In the genomic region with DNA sequence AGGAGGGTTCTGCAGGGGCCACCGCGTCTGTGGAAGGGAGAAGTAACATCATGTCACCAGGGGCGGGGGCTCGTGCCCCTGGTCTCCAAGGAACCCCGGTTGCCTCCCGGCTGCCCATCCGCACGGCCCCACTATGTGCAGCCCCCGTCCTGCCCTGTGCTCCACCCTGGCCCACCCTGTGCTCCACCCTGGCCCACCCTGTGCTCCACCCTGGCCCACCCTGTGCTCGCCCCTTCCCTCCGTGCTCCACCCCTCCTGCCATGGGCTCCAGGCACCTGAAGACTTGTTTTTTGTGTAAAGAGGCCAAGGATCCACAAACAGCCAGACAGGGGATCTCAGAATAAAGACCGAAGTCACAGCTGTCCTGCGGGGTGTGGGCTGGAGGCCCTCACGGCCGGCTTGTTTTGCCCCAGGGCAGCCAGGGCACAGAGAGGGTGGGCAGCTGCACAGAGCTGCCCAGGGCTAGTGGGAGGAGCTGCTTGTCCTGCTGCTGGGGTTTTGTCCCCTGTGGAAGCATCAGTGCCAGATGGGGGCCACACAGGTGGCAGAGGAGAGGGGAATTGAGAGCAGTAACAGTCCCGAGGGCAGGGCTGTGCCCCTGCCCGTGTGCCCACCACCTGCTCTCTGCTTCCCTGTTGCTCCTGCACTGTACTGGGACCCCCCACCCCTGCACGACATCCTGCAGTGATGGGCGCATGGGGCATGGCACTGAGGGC, we compare ENCODE assay signal across 20 cellular contexts.
A peak's percentile ranks its signal among the peaks of the same experiment; 100 is the strongest.
DNase-seq lines count a peak whose midpoint lies in the region; ATAC-seq, FAIRE-seq and TF ChIP-seq lines count a peak whose summit lies in the region.
"Had no signal": no experiment of that assay in that cellular context is flagged by ENCODE, and none has a peak within 500 bp of the region (broad histone marks: within the 10 kb centered on the region; RNA-seq: fewer than 3 reads in every experiment).

No MANE protein-coding gene starts in this region.

- H3K79me1 ChIP-seq in H9 (ENCODE audit: insufficient read depth, low read depth, low read length, poor library complexity, severe bottlenecking): no peaks in the 10 kb centered on the region

- TF ChIP-seq CTCF in A673 (conservative IDR thresholded peaks at IDR 0.05; ENCODE audit: low read depth, low read length): no peak
- no peak for TF ChIP-seq CTCF in H9 (conservative IDR thresholded peaks at IDR 0.05)
- no peak for TF ChIP-seq CTCF in OCI-LY7 (conservative IDR thresholded peaks at IDR 0.05; ENCODE audit: low read length)
- TF ChIP-seq CTCF in D721Med (IDR thresholded peaks at IDR 0.05; ENCODE audit: insufficient read depth, missing control alignments): no peak
- TF ChIP-seq CTCF in upper lobe of right lung (IDR thresholded peaks at IDR 0.05): no peak

- no peaks in the 10 kb centered on the region for H3K27me3 Mint-ChIP-seq in H9 (ENCODE audit: low read depth)

- H2BK12ac ChIP-seq in H9 (ENCODE audit: insufficient read length, low read depth, low read length): no peak overlapping the region

- FAIRE-seq in D721Med (lab: Jason Lieb, UNC): no peak
- FAIRE-seq: A204.1, H1 had no signal

- no peak overlapping the region for H4K8ac ChIP-seq in H9 (replicated peaks; ENCODE audit: insufficient read length, low read depth, low read length)

- no peak overlapping the region for H2BK5ac ChIP-seq in H9 (ENCODE audit: insufficient read length, low read length)

- no peak overlapping the region for H3K9ac ChIP-seq in H9 (ENCODE audit: extremely low read depth, insufficient read length, low read length)

- no peak overlapping the region for H3K4ac ChIP-seq in H9 (ENCODE audit: low read depth, low read length)

- H3K23me2 ChIP-seq in H9 (ENCODE audit: insufficient read length, low read depth, low read length, poor library complexity, severe bottlenecking): no peaks in the 10 kb centered on the region

- H3K14ac ChIP-seq in H9 (ENCODE audit: insufficient read depth, low read length): peak overlapping the region; percentile 4; the same call in 1 of the 2 replicates

- H3K9me3 Mint-ChIP-seq in H9: no peaks in the 10 kb centered on the region
- H3K9me3 Mint-ChIP-seq: CD4-positive, alpha-beta T cell had no signal

- H3K79me2 ChIP-seq in H9 (ENCODE audit: insufficient read depth, low read length): no peaks in the 10 kb centered on the region
- no peaks in the 10 kb centered on the region for H3K79me2 ChIP-seq in OCI-LY7 (ENCODE audit: insufficient read depth, low read depth, low read length)

- BruUV-seq in A673 (replicated peaks; lab: Mats Ljungman, UMichigan) (no TSS peak), OCI-LY7 (replicated peaks; lab: Mats Ljungman, UMichigan) (no TSS peak)

- H4K20me1 ChIP-seq in H9 (ENCODE audit: control insufficient read depth, insufficient read depth, insufficient read length) (no peaks in the 10 kb centered on the region), OCI-LY7 (ENCODE audit: insufficient read depth, low read length) (no peaks in the 10 kb centered on the region)

- no peak overlapping the region for H2BK120ac ChIP-seq in H9 (ENCODE audit: low read depth, low read length, poor library complexity, severe bottlenecking)

- no peak overlapping the region for H3K18ac ChIP-seq in H9 (ENCODE audit: insufficient read length, low read depth, low read length)

- H3K36me3 ChIP-seq in A673 (ENCODE audit: insufficient read depth, low read length, poor library complexity, severe bottlenecking): no peaks in the 10 kb centered on the region
- no peaks in the 10 kb centered on the region for H3K36me3 ChIP-seq in OCI-LY7 (ENCODE audit: insufficient read depth, low read length)
- no peaks in the 10 kb centered on the region for H3K36me3 ChIP-seq in upper lobe of right lung
- H3K36me3 ChIP-seq: MG63 had no signal

- H2AFZ ChIP-seq in H9 (ENCODE audit: low read length) (no peak overlapping the region), OCI-LY7 (ENCODE audit: low read length) (peak overlapping the region; percentile 29; the same call in 1 of the 2 replicates)
- H2AFZ ChIP-seq: PC-9 had no signal

- no peak overlapping the region for H3K56ac ChIP-seq in H9 (ENCODE audit: insufficient read length, low read depth, low read length)

- peaks cover 18% of the 10 kb centered on the region for H3K4me1 ChIP-seq in A673 (ENCODE audit: insufficient read depth, low read length, poor library complexity, severe bottlenecking)
- H3K4me1 ChIP-seq in H9 (ENCODE audit: insufficient read depth, low read length): no peaks in the 10 kb centered on the region
- peaks cover 58% of the 10 kb centered on the region for H3K4me1 ChIP-seq in OCI-LY7 (ENCODE audit: insufficient read depth, low read length, poor library complexity, severe bottlenecking)
- no peaks in the 10 kb centered on the region for H3K4me1 ChIP-seq in upper lobe of right lung

- no CpG with 5 or more reads among the region's 19 CpGs for WGBS in H9 (ENCODE audit: extremely low coverage, insufficient read length, low lambda C conversion rate)

- H3K27me3 ChIP-seq in A673 (replicated peaks; ENCODE audit: insufficient read depth, low read depth, low read length, poor library complexity) (no peaks in the 10 kb centered on the region), H9 (ENCODE audit: insufficient read depth, low read length) (no peaks in the 10 kb centered on the region), upper lobe of right lung (no peaks in the 10 kb centered on the region)
- H3K27me3 ChIP-seq: MG63 had no signal

- no peak overlapping the region for H3T11ph ChIP-seq in H9 (ENCODE audit: low read length)

- CTCF ChIA-PET in A673 (lab: Charles Lee): no interaction called here
- CTCF ChIA-PET in OCI-LY7 (lab: Charles Lee; ENCODE audit: unreplicated experiment): interaction anchor here (0.8 kb wide), 1 partner anchor 295 kb away, joined by 3 read pairs; no protein-coding TSS in a partner anchor

- H2AK5ac ChIP-seq in H9 (ENCODE audit: insufficient read length, low read length): no peak overlapping the region

- H3K27ac ChIP-seq in A673 (ENCODE audit: low read depth, low read length, poor library complexity, severe bottlenecking) (peak overlapping the region; percentile 37), H9 (ENCODE audit: insufficient read length, low read depth, low read length) (no peak overlapping the region), OCI-LY7 (ENCODE audit: low read depth, low read length, poor library complexity, severe bottlenecking) (no peak overlapping the region), upper lobe of right lung (no peak overlapping the region)
- H3K27ac ChIP-seq: PC-9, SK-N-MC had no signal

- DNase-seq in A673 (ENCODE audit: low spot score): no peak
- DNase-seq in H9: no peak
- no peak for DNase-seq in OCI-LY7 (ENCODE audit: low spot score)
- DNase-seq in myocyte (ENCODE audit: low read depth): peak; percentile 30
- DNase-seq in D721Med (ENCODE audit: insufficient read length, low spot score): no peak
- DNase-seq in GM19240 (ENCODE audit: insufficient read length, low spot score): no peak
- DNase-seq in left lobe of liver (ENCODE audit: low spot score): no peak
- DNase-seq in upper lobe of right lung: no peak
- DNase-seq: CD4-positive, alpha-beta T cell; GF-D8; KG1; MG63; NCI-H1105 treated with DMSO at 0.1 percent for 48 hours; NCI-H1930; NCI-H526; NK-92 treated with Interleukin-12 subunit alpha and Interleukin-12 subunit beta, amount 100 ng/mL, for 24 hours had no signal

- H3K4me3 ChIP-seq in A673 (ENCODE audit: low read depth, low read length, poor library complexity, severe bottlenecking): no peak overlapping the region
- no peak overlapping the region for H3K4me3 ChIP-seq in OCI-LY7 (ENCODE audit: low read depth, low read length, poor library complexity, severe bottlenecking)
- H3K4me3 ChIP-seq in upper lobe of right lung: no peak overlapping the region
- H3K4me3 ChIP-seq: MG63, PC-9, SK-N-MC had no signal

- no peak overlapping the region for H2BK20ac ChIP-seq in H9 (ENCODE audit: low read depth, low read length, poor library complexity, severe bottlenecking)

- POLR2A ChIA-PET in A673 (lab: Charles Lee; ENCODE audit: low non-redundant PET): no interaction called here
- POLR2A ChIA-PET in OCI-LY7 (lab: Charles Lee): interaction anchor here (0.5 kb wide), 1 partner anchor 56 kb away, joined by 7 read pairs; no protein-coding TSS in a partner anchor

- H3K27ac Mint-ChIP-seq in H9: peak overlapping the region in 1 of 3 experiments; percentile 86; a peak in 2 of 7 replicates
- H3K27ac Mint-ChIP-seq: CD4-positive, alpha-beta T cell had no signal

- peaks cover 0 to 9% of the 10 kb centered on the region in 2 experiments; a peak in 2 of 4 replicates for H3K4me1 Mint-ChIP-seq in H9

- H3K23ac ChIP-seq in H9 (ENCODE audit: insufficient read length, low read depth, low read length): no peak overlapping the region

- intact Hi-C loops in A673 (cut with micrococcal nuclease; ENCODE audit: unreplicated experiment) (no loop called here), OCI-LY7 (cut with micrococcal nuclease; ENCODE audit: unreplicated experiment) (no loop called here), upper lobe of right lung (cut with DNase I) (loop anchor here (10.0 kb wide), 1 partner anchor 144 kb away; the partner anchor contains the start of gene CIBAR2)

- no peaks in the 10 kb centered on the region for H3K9me3 ChIP-seq in A673 (ENCODE audit: low read depth, low read length, poor library complexity, severe bottlenecking)
- H3K9me3 ChIP-seq in H9 (ENCODE audit: control insufficient read depth, low read depth, low read length): no peaks in the 10 kb centered on the region
- H3K9me3 ChIP-seq in OCI-LY7 (ENCODE audit: low read length): no peaks in the 10 kb centered on the region
- no peaks in the 10 kb centered on the region for H3K9me3 ChIP-seq in upper lobe of right lung
- H3K9me3 ChIP-seq: MG63 had no signal

- no peak for ATAC-seq in left lobe of liver
- ATAC-seq in upper lobe of right lung: no peak

- H4K5ac ChIP-seq in H9 (ENCODE audit: insufficient read length, low read depth, low read length): no peak overlapping the region

- no peak overlapping the region for H3K4me3 Mint-ChIP-seq in H9
- H3K4me3 Mint-ChIP-seq: CD4-positive, alpha-beta T cell had no signal

- no peaks in the 10 kb centered on the region for H3K9me2 ChIP-seq in OCI-LY7 (ENCODE audit: insufficient read depth, low read length)

- H3K36me3 Mint-ChIP-seq in H9 (ENCODE audit: insufficient read depth in 1 of 3, low read depth in 3 of 3): no peaks in the 10 kb centered on the region; a peak in 1 of 7 replicates

- no peak overlapping the region for H2BK15ac ChIP-seq in H9 (ENCODE audit: low read depth, low read length)

- H4K91ac ChIP-seq in H9 (ENCODE audit: insufficient read length, low read depth, low read length): no peak overlapping the region

- H3K4me2 ChIP-seq in H9 (ENCODE audit: insufficient read depth, insufficient read length, low read length) (no peak overlapping the region), OCI-LY7 (ENCODE audit: low read length) (peak overlapping the region; percentile 54)
- H3K4me2 ChIP-seq: PC-9 had no signal
